Comparison of ENCODE assay signal across 8 cellular contexts in genomic region chr6:116087437-116088027, GRCh38. TPM values are rescaled to one million over a fixed set of nuclear protein-coding genes. Genes with fewer than 3 reads are reported as not detected.
A peak's percentile ranks its signal among the peaks of the same experiment; 100 is the strongest.
DNase-seq lines count a peak whose midpoint lies in the region; ATAC-seq and TF ChIP-seq lines count a peak whose summit lies in the region.

No MANE protein-coding gene starts in this region.

- no peaks in the 10 kb centered on the region for H3K36me3 Mint-ChIP-seq in activated naive CD4-positive, alpha-beta T cell treated with anti-CD3 and anti-CD28 coated beads, Interleukin-2, amount 50 U/mL, for 72 hours
- peaks cover 11% of the 10 kb centered on the region for H3K36me3 Mint-ChIP-seq in WTC11

- H3K27ac Mint-ChIP-seq in activated naive CD4-positive, alpha-beta T cell treated with anti-CD3 and anti-CD28 coated beads, Interleukin-2, amount 50 U/mL, for 72 hours: no peak overlapping the region
- H3K27ac Mint-ChIP-seq in WTC11: no peak overlapping the region

- no peaks in the 10 kb centered on the region; the same call in none of the 2 replicates for H3K27me3 Mint-ChIP-seq in WTC11 (ENCODE audit: low read depth)

- TF ChIP-seq CTCF in GM10248 (IDR thresholded peaks at IDR 0.05; ENCODE audit: control extremely low read depth, extremely low read depth, low read depth, missing control alignments): no peak
- TF ChIP-seq CTCF in BE2C (IDR thresholded peaks at IDR 0.05; ENCODE audit: low read depth, low read length): no peak
- no peak for TF ChIP-seq CTCF in WTC11 (IDR thresholded peaks at IDR 0.05)

- POLR2A ChIA-PET in GM10248 (lab: Yijun Ruan, JAX) (no interaction called here), WTC11 (lab: Charles Lee) (no interaction called here)

- H3K9me3 ChIP-seq in BE2C: no peaks in the 10 kb centered on the region

- CTCF ChIA-PET in GM10248 (lab: Yijun Ruan, JAX): interaction anchor here (1.1 to 6.3 kb wide), 9 partner anchors 10 to 75 kb away, joined by 3 to 50 read pairs (median 4); no protein-coding TSS in a partner anchor
- CTCF ChIA-PET in WTC11 (lab: Charles Lee): no interaction called here

- H3K9me3 Mint-ChIP-seq in activated naive CD4-positive, alpha-beta T cell treated with anti-CD3 and anti-CD28 coated beads, Interleukin-2, amount 50 U/mL, for 72 hours: no peaks in the 10 kb centered on the region
- peaks cover 24% of the 10 kb centered on the region for H3K9me3 Mint-ChIP-seq in WTC11

- no peak overlapping the region for H3K4me3 ChIP-seq in BE2C (ENCODE audit: low read depth, low read length)

- ATAC-seq in GM21526 (IDR thresholded peaks at IDR 0.05; ENCODE audit: low FRiP score, unreplicated experiment): peak; percentile 97
- peak; percentile 97 for ATAC-seq in HG03460 (IDR thresholded peaks at IDR 0.05; ENCODE audit: unreplicated experiment)
- no peak for ATAC-seq in activated naive CD4-positive, alpha-beta T cell treated with anti-CD3 and anti-CD28 coated beads, Interleukin-2, amount 50 U/mL, for 72 hours
- ATAC-seq in WTC11: no peak

- H3K4me3 Mint-ChIP-seq in WTC11: no peak overlapping the region

- DNase-seq in GM10248 (ENCODE audit: extremely low spot score): peak; percentile 32
- peak; percentile 61 for DNase-seq in fibroblast of gingiva (ENCODE audit: low read depth)
- DNase-seq in BE2C: no peak
- DNase-seq in activated naive CD4-positive, alpha-beta T cell treated with anti-CD3 and anti-CD28 coated beads, Interleukin-2, amount 50 U/mL, for 72 hours (ENCODE audit: low spot score in 2 of 2): no peak
- DNase-seq in WTC11 (ENCODE audit: low spot score): no peak
- DNase-seq in T-helper 1 cell: no peak

- no peaks in the 10 kb centered on the region for H3K4me1 ChIP-seq in BE2C

- H3K4me1 Mint-ChIP-seq in WTC11: peaks cover 4% of the 10 kb centered on the region

- no peaks in the 10 kb centered on the region for H3K36me3 ChIP-seq in BE2C

- no peaks in the 10 kb centered on the region for H3K27me3 ChIP-seq in BE2C

TF ChIP-seq in WTC11, 78 proteins besides CTCF, POLR2A, EP300 and RAD21:
- no peak for TF ChIP-seq NR3C1 (CRISPR knock-in tag; conservative IDR thresholded peaks at IDR 0.05; ENCODE audit: low read depth)
- no peak for TF ChIP-seq EMX1 (CRISPR knock-in tag; IDR thresholded peaks at IDR 0.05)
- no peak for TF ChIP-seq ZBTB21 (CRISPR knock-in tag; IDR thresholded peaks at IDR 0.05; ENCODE audit: borderline replicate concordance)
- no peak for TF ChIP-seq ERG (CRISPR knock-in tag; IDR thresholded peaks at IDR 0.05)
- no peak for TF ChIP-seq NR1H2 (CRISPR knock-in tag; IDR thresholded peaks at IDR 0.05)
- TF ChIP-seq GRHL2 (CRISPR knock-in tag; IDR thresholded peaks at IDR 0.05; ENCODE audit: insufficient replicate concordance, severe bottlenecking): no peak
- TF ChIP-seq MLX (CRISPR knock-in tag; IDR thresholded peaks at IDR 0.05): no peak
- no peak for TF ChIP-seq ZNF423 (CRISPR knock-in tag; IDR thresholded peaks at IDR 0.05)
- no peak for TF ChIP-seq ZNF138 (CRISPR knock-in tag; conservative IDR thresholded peaks at IDR 0.05)
- TF ChIP-seq PRDM15 (CRISPR knock-in tag; IDR thresholded peaks at IDR 0.05): no peak
- no peak for TF ChIP-seq MAX (CRISPR knock-in tag; IDR thresholded peaks at IDR 0.05)
- TF ChIP-seq NR2C2 (CRISPR knock-in tag; IDR thresholded peaks at IDR 0.05): no peak
- TF ChIP-seq AR (CRISPR knock-in tag; IDR thresholded peaks at IDR 0.05): no peak

RNA-seq across cellular contexts. Expression of gene NT5DC1, which starts 13.1 kb away (rescaled TPM):
- 6.9 TPM for polyA plus RNA-seq in BE2C (2012; ENCODE audit: insufficient read depth, insufficient read length, low read depth)
- 10 to 100 TPM; 35.1 to 41.6 TPM for total RNA-seq in activated naive CD4-positive, alpha-beta T cell treated with anti-CD3 and anti-CD28 coated beads, Interleukin-2, amount 50 U/mL, for 72 hours
- 67.1 to 70.1 TPM (median 67.9 TPM) in 3 replicates for total RNA-seq in WTC11 (2021)

RNA-seq across cellular contexts. Expression of gene FRK, which starts 26.8 kb away (rescaled TPM):
- polyA plus RNA-seq in BE2C (2012; ENCODE audit: insufficient read depth, insufficient read length, low read depth): 0.05 TPM
- total RNA-seq in activated naive CD4-positive, alpha-beta T cell treated with anti-CD3 and anti-CD28 coated beads, Interleukin-2, amount 50 U/mL, for 72 hours: under 1 TPM; 0.02 to 0.12 TPM
- total RNA-seq in WTC11 (2021): 0.13 to 0.18 TPM (median 0.16 TPM) in 3 replicates

RNA-seq across cellular contexts. Expression of gene COL10A1, which starts 38.4 kb away (rescaled TPM):
- polyA plus RNA-seq in BE2C (2012; ENCODE audit: insufficient read depth, insufficient read length, low read depth): not detected
- not detected for total RNA-seq in activated naive CD4-positive, alpha-beta T cell treated with anti-CD3 and anti-CD28 coated beads, Interleukin-2, amount 50 U/mL, for 72 hours
- total RNA-seq in WTC11 (2021): 0.07 to 0.32 TPM in 2 of 3 replicates, not detected in the other

Comparison
In these comparisons a context has a peak if more than half of its experiments do, and no peak if none do; other contexts are left out.
1. DNase-seq: peak in GM10248 (single experiment) and fibroblast of gingiva (single experiment); none in BE2C (single experiment), activated naive CD4-positive, alpha-beta T cell treated with anti-CD3 and anti-CD28 coated beads, Interleukin-2, amount 50 U/mL, for 72 hours (0 of 2), WTC11 (single experiment) and T-helper 1 cell (0 of 5).
2. ATAC-seq: peak in GM21526 (single experiment) and HG03460 (single experiment); none in activated naive CD4-positive, alpha-beta T cell treated with anti-CD3 and anti-CD28 coated beads, Interleukin-2, amount 50 U/mL, for 72 hours (0 of 2) and WTC11 (single experiment).